In genomic region chr7:43787771-43788170, GRCh38 we compare ENCODE assay signal across 28 cellular contexts.
"Had no signal": no experiment of that assay in that cellular context is flagged by ENCODE, and none has a peak within 500 bp of the region (broad histone marks: within the 10 kb centered on the region; RNA-seq: fewer than 3 reads in every experiment).

No MANE protein-coding gene starts in this region.

- H3K4me1 Mint-ChIP-seq: activated naive CD4-positive, alpha-beta T cell treated with anti-CD3 and anti-CD28 coated beads, Interleukin-2, amount 50 U/mL, for 24 hours; endodermal cell had no signal

- H3K4me3 ChIP-seq: adrenal gland, body of pancreas, cardiac muscle cell, colonic mucosa, dorsolateral prefrontal cortex had no signal

- H3K4me1 ChIP-seq: colonic mucosa had no signal

- H3K27ac Mint-ChIP-seq: activated CD4-positive, alpha-beta memory T cell treated with anti-CD3 and anti-CD28 coated beads, Interleukin-2, amount 10 ng/mL, durations not matched to agents 7 days and 5 days; activated CD4-positive, alpha-beta T cell treated with anti-CD3 and anti-CD28 coated beads, Interleukin-2, amount 10 ng/mL, durations not matched to agents 7 days and 5 days; activated naive CD4-positive, alpha-beta T cell treated with anti-CD3 and anti-CD28 coated beads for 36 hours; activated naive CD4-positive, alpha-beta T cell treated with anti-CD3 and anti-CD28 coated beads, Interleukin-2, amount 50 U/mL, for 24 hours; activated naive CD8-positive, alpha-beta T cell treated with anti-CD3 and anti-CD28 coated beads for 36 hours; activated naive CD8-positive, alpha-beta T cell treated with anti-CD3 and anti-CD28 coated beads, Interleukin-2, amount 50 U/mL, for 24 hours; activated T-helper 1 cell treated with anti-CD3 and anti-CD28 coated beads, Interleukin-12 subunit alpha, Interleukin-12 subunit beta, Interleukin-2, Interleukin-4 antibody, amounts not matched to agents 30 ng/mL and 10 ng/mL and 1 ng/mL, durations not matched to agents 14 hours and 24 hours and 36 hours; activated T-helper 2 cell treated with anti-CD3 and anti-CD28 coated beads, Interferon-gamma antibody, Interleukin-2, Interleukin-4, amounts not matched to agents 10 μg/mL and 5 μg/mL and 100 μg/mL, durations not matched to agents 14 hours and 24 hours and 36 hours; dendritic cell treated with granulocyte-macrophage colony-stimulating factor and Interleukin-4, amounts not matched to agents 40 ng/mL and 50 ng/mL, for 4 days; endodermal cell had no signal

- H3K36me3 ChIP-seq: colonic mucosa had no signal

- DNase-seq: activated CD4-positive, alpha-beta memory T cell treated with anti-CD3 and anti-CD28 coated beads, Interleukin-2, amount 10 ng/mL, durations not matched to agents 7 days and 5 days; activated CD4-positive, alpha-beta T cell treated with anti-CD3 and anti-CD28 coated beads for 1 hour; activated CD4-positive, alpha-beta T cell treated with anti-CD3 and anti-CD28 coated beads for 4 hours; activated CD4-positive, alpha-beta T cell treated with anti-CD3 and anti-CD28 coated beads, Interleukin-2, amount 10 ng/mL, durations not matched to agents 7 days and 5 days; activated CD4-positive, alpha-beta T cell treated with anti-CD3 and anti-CD28 coated beads, Interleukin-2, amount 50 U/mL, for 4 hours; activated effector memory CD4-positive, alpha-beta T cell treated with anti-CD3 and anti-CD28 coated beads, Interleukin-2, amount 50 U/mL, for 16 hours; activated naive CD4-positive, alpha-beta T cell treated with anti-CD3 and anti-CD28 coated beads for 36 hours; activated naive CD8-positive, alpha-beta T cell treated with anti-CD3 and anti-CD28 coated beads for 36 hours; activated naive CD8-positive, alpha-beta T cell treated with anti-CD3 and anti-CD28 coated beads, Interleukin-2, amount 50 U/mL, for 24 hours; activated T-cell treated with anti-CD3 and anti-CD28 coated beads, Interleukin-2, amount 50 U/mL, for 1 hour; activated T-cell treated with anti-CD3 and anti-CD28 coated beads, Interleukin-2, amount 50 U/mL, for 48 hours; amygdala; aorta; body of pancreas; central memory CD4-positive, alpha-beta T cell; cerebellar nuclear complex; colonic mucosa; dorsolateral prefrontal cortex; effector memory CD4-positive, alpha-beta T cell; endodermal cell; foreskin fibroblast; T-helper 2 cell had no signal

- H3K27me3 ChIP-seq: adrenal gland, body of pancreas, cardiac muscle cell, colonic mucosa, dorsolateral prefrontal cortex had no signal

- H3K27ac ChIP-seq: adrenal gland, body of pancreas, cardiac muscle cell, colonic mucosa, dorsolateral prefrontal cortex had no signal

- H3K9me3 ChIP-seq: adrenal gland, body of pancreas, colonic mucosa had no signal

- H3K9me3 Mint-ChIP-seq: activated CD4-positive, alpha-beta memory T cell treated with anti-CD3 and anti-CD28 coated beads, Interleukin-2, amount 10 ng/mL, durations not matched to agents 7 days and 5 days; activated CD4-positive, alpha-beta T cell treated with anti-CD3 and anti-CD28 coated beads, Interleukin-2, amount 10 ng/mL, durations not matched to agents 7 days and 5 days; activated naive CD4-positive, alpha-beta T cell treated with anti-CD3 and anti-CD28 coated beads for 36 hours; activated naive CD4-positive, alpha-beta T cell treated with anti-CD3 and anti-CD28 coated beads, Interleukin-2, amount 50 U/mL, for 24 hours; activated naive CD8-positive, alpha-beta T cell treated with anti-CD3 and anti-CD28 coated beads for 36 hours; activated naive CD8-positive, alpha-beta T cell treated with anti-CD3 and anti-CD28 coated beads, Interleukin-2, amount 50 U/mL, for 24 hours; activated T-helper 1 cell treated with anti-CD3 and anti-CD28 coated beads, Interleukin-12 subunit alpha, Interleukin-12 subunit beta, Interleukin-2, Interleukin-4 antibody, amounts not matched to agents 30 ng/mL and 10 ng/mL and 1 ng/mL, durations not matched to agents 14 hours and 24 hours and 36 hours; activated T-helper 2 cell treated with anti-CD3 and anti-CD28 coated beads, Interferon-gamma antibody, Interleukin-2, Interleukin-4, amounts not matched to agents 10 μg/mL and 5 μg/mL and 100 μg/mL, durations not matched to agents 14 hours and 24 hours and 36 hours; dendritic cell treated with granulocyte-macrophage colony-stimulating factor and Interleukin-4, amounts not matched to agents 40 ng/mL and 50 ng/mL, for 4 days; endodermal cell had no signal

- H3K27me3 Mint-ChIP-seq: activated CD4-positive, alpha-beta memory T cell treated with anti-CD3 and anti-CD28 coated beads, Interleukin-2, amount 10 ng/mL, durations not matched to agents 7 days and 5 days; activated CD4-positive, alpha-beta T cell treated with anti-CD3 and anti-CD28 coated beads, Interleukin-2, amount 10 ng/mL, durations not matched to agents 7 days and 5 days; activated naive CD4-positive, alpha-beta T cell treated with anti-CD3 and anti-CD28 coated beads, Interleukin-2, amount 50 U/mL, for 24 hours; activated naive CD8-positive, alpha-beta T cell treated with anti-CD3 and anti-CD28 coated beads for 36 hours; activated naive CD8-positive, alpha-beta T cell treated with anti-CD3 and anti-CD28 coated beads, Interleukin-2, amount 50 U/mL, for 24 hours; dendritic cell treated with granulocyte-macrophage colony-stimulating factor and Interleukin-4, amounts not matched to agents 40 ng/mL and 50 ng/mL, for 4 days had no signal

- H3K4me3 Mint-ChIP-seq: activated CD4-positive, alpha-beta memory T cell treated with anti-CD3 and anti-CD28 coated beads, Interleukin-2, amount 10 ng/mL, durations not matched to agents 7 days and 5 days; activated CD4-positive, alpha-beta T cell treated with anti-CD3 and anti-CD28 coated beads, Interleukin-2, amount 10 ng/mL, durations not matched to agents 7 days and 5 days; activated naive CD4-positive, alpha-beta T cell treated with anti-CD3 and anti-CD28 coated beads for 36 hours; activated naive CD4-positive, alpha-beta T cell treated with anti-CD3 and anti-CD28 coated beads, Interleukin-2, amount 50 U/mL, for 24 hours; activated naive CD8-positive, alpha-beta T cell treated with anti-CD3 and anti-CD28 coated beads for 36 hours; activated naive CD8-positive, alpha-beta T cell treated with anti-CD3 and anti-CD28 coated beads, Interleukin-2, amount 50 U/mL, for 24 hours; activated T-helper 1 cell treated with anti-CD3 and anti-CD28 coated beads, Interleukin-12 subunit alpha, Interleukin-12 subunit beta, Interleukin-2, Interleukin-4 antibody, amounts not matched to agents 30 ng/mL and 10 ng/mL and 1 ng/mL, durations not matched to agents 14 hours and 24 hours and 36 hours; dendritic cell treated with granulocyte-macrophage colony-stimulating factor and Interleukin-4, amounts not matched to agents 40 ng/mL and 50 ng/mL, for 4 days; endodermal cell had no signal
